Comparison of ENCODE assay signal across 1 cellular context in genomic region chr1:117079751-117080150, GRCh38. TPM values are rescaled to one million over a fixed set of nuclear protein-coding genes. Genes with fewer than 3 reads are reported as not detected.
"Had no signal": no experiment of that assay in that cellular context is flagged by ENCODE, and none has a peak within 500 bp of the region (broad histone marks: within the 10 kb centered on the region; RNA-seq: fewer than 3 reads in every experiment).

No MANE protein-coding gene starts in this region.

RNA-seq across cellular contexts. Expression of gene TRIM45, which starts 41.8 kb away (rescaled TPM):
- total RNA-seq: OCI-LY7 had no signal
